In genomic region chr1:240093120-240093961, GRCh38 we compare ENCODE assay signal across 10 cellular contexts. TPM values are rescaled to one million over a fixed set of nuclear protein-coding genes. Genes with fewer than 3 reads are reported as not detected.
A peak's percentile ranks its signal among the peaks of the same experiment; 100 is the strongest.
DNase-seq lines count a peak whose midpoint lies in the region; ATAC-seq, FAIRE-seq and TF ChIP-seq lines count a peak whose summit lies in the region.
"Had no signal": no experiment of that assay in that cellular context is flagged by ENCODE, and none has a peak within 500 bp of the region (broad histone marks: within the 10 kb centered on the region; RNA-seq: fewer than 3 reads in every experiment).

No MANE protein-coding gene starts in this region.

- 2% methylated on average over 43 of the region's 65 CpGs for WGBS in K562 (ENCODE audit: insufficient coverage, low coverage, missing lambda C conversion rate)
- WGBS in tibial nerve, 2 donors = 4 to 7% methylated on average over 49 to 56 of the region's 65 CpGs

- BruUV-seq in K562 (replicated peaks; lab: Mats Ljungman, UMichigan) = no TSS peak

- DNase-seq in SHP77 (lab: John Stamatoyannopoulos, UW) (peak; percentile 29 to 40), SHP77 treated with DMSO at 0.1 percent for 48 hours (lab: John Stamatoyannopoulos, UW) (no peak), K562 (ENCODE audit: extremely low read depth in 1 of 4, low spot score in 3 of 4) (no peak), kidney (peak; percentile 70), tibial nerve (ENCODE audit: low spot score in 2 of 2) (no peak)

- no peak overlapping the region for H3K4me2 ChIP-seq in K562 (ENCODE audit: insufficient read depth, low read length)

- H3K9me3 Mint-ChIP-seq in stimulated activated memory B cell treated with anti-CD40 and anti-IgM and Interleukin-4, amounts not matched to agents 10 μg/mL and 1 μg/mL and 100 μg/mL, for 72 hours = no peaks in the 10 kb centered on the region

- H3K27me3 Mint-ChIP-seq in stimulated activated memory B cell treated with anti-CD40 and anti-IgM and Interleukin-4, amounts not matched to agents 10 μg/mL and 1 μg/mL and 100 μg/mL, for 72 hours = peaks cover 18% of the 10 kb centered on the region

- H3K9me3 ChIP-seq in K562 (replicated peaks; ENCODE audit: control insufficient read depth, insufficient read depth, low read depth, low read length) (no peaks in the 10 kb centered on the region), kidney (ENCODE audit: control insufficient read depth in 1 of 2, low read length in 2 of 2) (no peaks in the 10 kb centered on the region), tibial nerve (no peaks in the 10 kb centered on the region)

- in situ Hi-C loops in K562 (cut with MboI) = no loop called here

- H3K36me3 Mint-ChIP-seq in stimulated activated memory B cell treated with anti-CD40 and anti-IgM and Interleukin-4, amounts not matched to agents 10 μg/mL and 1 μg/mL and 100 μg/mL, for 72 hours = no peaks in the 10 kb centered on the region

- H3K36me3 ChIP-seq in K562 (ENCODE audit: control insufficient read depth, insufficient read depth, low read length) (no peaks in the 10 kb centered on the region), kidney (ENCODE audit: control insufficient read depth in 1 of 2, insufficient read depth in 2 of 2, low read length in 2 of 2) (no peaks in the 10 kb centered on the region), tibial nerve (no peaks in the 10 kb centered on the region)

- no peak for TF ChIP-seq RAD21 in K562 (CRISPR knock-in tag; conservative IDR thresholded peaks at IDR 0.05 in 1 of 2, IDR thresholded peaks at IDR 0.05 in 1 of 2)

- peak; percentile 56 for ATAC-seq in K562
- ATAC-seq in stimulated activated memory B cell treated with anti-CD40 and anti-IgM and Interleukin-4, amounts not matched to agents 10 μg/mL and 1 μg/mL and 100 μg/mL, for 72 hours = no peak
- no peak for ATAC-seq in HG02973 (IDR thresholded peaks at IDR 0.05; ENCODE audit: unreplicated experiment)
- no peak for ATAC-seq in HG03378 (IDR thresholded peaks at IDR 0.05; ENCODE audit: unreplicated experiment)

- intact Hi-C loops in K562 (cut with micrococcal nuclease) = no loop called here
- intact Hi-C loops in kidney (cut with DNase I) = no loop called here

- no peaks in the 10 kb centered on the region for H3K79me2 ChIP-seq in K562 (ENCODE audit: control insufficient read depth, insufficient read depth, low read length)

- H3K27ac ChIP-seq in K562 (ENCODE audit: extremely low read depth, low read depth, low read length) = no peak overlapping the region
- no peak overlapping the region for H3K27ac ChIP-seq in kidney (ENCODE audit: low read depth in 2 of 2, low read length in 2 of 2)
- H3K27ac ChIP-seq in tibial nerve = peak overlapping the region; percentile 50 to 87 (median 74)
- H3K27ac ChIP-seq: skin epidermis had no signal

- no peak overlapping the region for H3K27ac Mint-ChIP-seq in stimulated activated memory B cell treated with anti-CD40 and anti-IgM and Interleukin-4, amounts not matched to agents 10 μg/mL and 1 μg/mL and 100 μg/mL, for 72 hours
- H3K27ac Mint-ChIP-seq: CD14-positive monocyte had no signal

- H3K4me3 ChIP-seq in K562 (no peak overlapping the region), kidney (ENCODE audit: low read length in 2 of 2) (no peak overlapping the region), tibial nerve (peak overlapping the region; percentile 39 to 84 (median 55))

- H3K9ac ChIP-seq in K562 (ENCODE audit: insufficient read depth in 1 of 2, low read depth in 2 of 2, low read length in 2 of 2) (no peak overlapping the region; a peak in 1 of 4 replicates), kidney (ENCODE audit: low read length in 2 of 2) (no peak overlapping the region)

- TF ChIP-seq CTCF in K562 (IDR thresholded peaks at IDR 0.05 in 2 of 3, conservative IDR thresholded peaks at IDR 0.05 in 1 of 3; ENCODE audit: insufficient read depth in 2 of 3, low read depth in 1 of 3, low read length in 3 of 3) (no peak), kidney (IDR thresholded peaks at IDR 0.05; ENCODE audit: borderline replicate concordance, extremely low read depth, insufficient read depth) (no peak), tibial nerve (IDR thresholded peaks at IDR 0.05) (no peak)

- H3K4me1 ChIP-seq in K562 (replicated peaks in 1 of 2; ENCODE audit: control insufficient read depth in 2 of 2, insufficient read depth in 2 of 2, low read length in 2 of 2) (peaks cover 0 to 21% of the 10 kb centered on the region in 2 experiments; a peak in 1 of 5 replicates), kidney (ENCODE audit: control insufficient read depth in 1 of 2, insufficient read depth in 1 of 2, low read depth in 1 of 2, low read length in 2 of 2) (peaks cover 0 to 2% of the 10 kb centered on the region in 2 donors), tibial nerve (peaks cover 0 to 29% (median 0%) of the 10 kb centered on the region in 4 donors)

- no peaks in the 10 kb centered on the region for H4K20me1 ChIP-seq in K562 (replicated peaks; ENCODE audit: control insufficient read depth, insufficient read depth, low read length)

- no peaks in the 10 kb centered on the region for H3K4me1 Mint-ChIP-seq in stimulated activated memory B cell treated with anti-CD40 and anti-IgM and Interleukin-4, amounts not matched to agents 10 μg/mL and 1 μg/mL and 100 μg/mL, for 72 hours

- POLR2A ChIA-PET in K562 (lab: Yijun Ruan, JAX) = no interaction called here

- H3K9me1 ChIP-seq in K562 (ENCODE audit: control insufficient read depth, insufficient read depth, low read length) = no peaks in the 10 kb centered on the region

- TF ChIP-seq EP300 in K562 (IDR thresholded peaks at IDR 0.05; ENCODE audit: low read length) = no peak
- no peak for TF ChIP-seq EP300 in tibial nerve (IDR thresholded peaks at IDR 0.05)

- FAIRE-seq in K562 (lab: Jason Lieb, UNC) (no peak), kidney (lab: Jason Lieb, UNC) (no peak)

- no peak overlapping the region for H3K4me3 Mint-ChIP-seq in stimulated activated memory B cell treated with anti-CD40 and anti-IgM and Interleukin-4, amounts not matched to agents 10 μg/mL and 1 μg/mL and 100 μg/mL, for 72 hours

- CTCF ChIA-PET in K562 (lab: Yijun Ruan, JAX; ENCODE audit: low intra/inter-chr PET ratio) = no interaction called here

- TF ChIP-seq POLR2A in K562 (conservative IDR thresholded peaks at IDR 0.05) (no peak), tibial nerve (IDR thresholded peaks at IDR 0.05) (no peak)

- peaks cover 18 to 20% of the 10 kb centered on the region in 2 experiments for H3K27me3 ChIP-seq in K562 (ENCODE audit: control insufficient read depth in 2 of 2, insufficient read depth in 2 of 2, low read length in 2 of 2)
- H3K27me3 ChIP-seq in tibial nerve = peaks cover 0 to 49% of the 10 kb centered on the region in 2 donors

- no peak overlapping the region for H2AFZ ChIP-seq in K562 (ENCODE audit: low read depth, low read length)

TF ChIP-seq in K562, 482 proteins besides CTCF, POLR2A, EP300 and RAD21:
- no peak for TF ChIP-seq ZNF830 (CRISPR knock-in tag; IDR thresholded peaks at IDR 0.05)
- TF ChIP-seq ZNF23 (CRISPR knock-in tag; IDR thresholded peaks at IDR 0.05) = no peak
- no peak for TF ChIP-seq STAT5A (IDR thresholded peaks at IDR 0.05; ENCODE audit: borderline replicate concordance, low read length)
- no peak for TF ChIP-seq HNRNPLL (IDR thresholded peaks at IDR 0.05; ENCODE audit: low read depth, low read length, poor library complexity, severe bottlenecking)
- no peak for TF ChIP-seq ZNF324 (CRISPR knock-in tag; IDR thresholded peaks at IDR 0.05)
- TF ChIP-seq SPI1 (IDR thresholded peaks at IDR 0.05; ENCODE audit: borderline replicate concordance, low read depth, low read length) = no peak
- no peak for TF ChIP-seq ZNF174 (CRISPR knock-in tag; IDR thresholded peaks at IDR 0.05)
- TF ChIP-seq, protein P1, sequence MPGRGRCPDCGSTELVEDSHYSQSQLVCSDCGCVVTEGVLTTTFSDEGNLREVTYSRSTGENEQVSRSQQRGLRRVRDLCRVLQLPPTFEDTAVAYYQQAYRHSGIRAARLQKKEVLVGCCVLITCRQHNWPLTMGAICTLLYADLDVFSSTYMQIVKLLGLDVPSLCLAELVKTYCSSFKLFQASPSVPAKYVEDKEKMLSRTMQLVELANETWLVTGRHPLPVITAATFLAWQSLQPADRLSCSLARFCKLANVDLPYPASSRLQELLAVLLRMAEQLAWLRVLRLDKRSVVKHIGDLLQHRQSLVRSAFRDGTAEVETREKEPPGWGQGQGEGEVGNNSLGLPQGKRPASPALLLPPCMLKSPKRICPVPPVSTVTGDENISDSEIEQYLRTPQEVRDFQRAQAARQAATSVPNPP (IDR thresholded peaks at IDR 0.05; ENCODE audit: borderline replicate concordance, insufficient read depth, insufficient read length) = no peak
- no peak for TF ChIP-seq CHCHD3 (CRISPR knock-in tag; IDR thresholded peaks at IDR 0.05)

RNA-seq across cellular contexts. Expression of gene FMN2, which starts 1.7 kb away (rescaled TPM):
- total RNA-seq in K562 (2011; cell fraction: chromatin; rRNA removed; ENCODE audit: low replicate concordance) = not detected in 2 replicates
- not detected in 2 replicates for total RNA-seq in K562 (2011; cell fraction: nucleolus; rRNA removed)
- not detected in 2 replicates for total RNA-seq in K562 (2011; cell fraction: nucleoplasm; rRNA removed)
- total RNA-seq in K562 (2014; rRNA removed) (0.33 TPM in 1 of 2 replicates, not detected in the other), K562 (2014; rRNA removed; fragmentation: Illumina TruSeq; extraction: Trizol) (0.15 and 0.29 TPM in 2 replicates), K562 (2015; rRNA removed; fragmentation: Illumina TruSeq; extraction: Trizol) (0.22 TPM in 1 of 2 replicates, not detected in the other), K562 (2021) (0.16 TPM in 1 of 2 replicates, not detected in the other), kidney (0.06 TPM), tibial nerve (10 to 100 TPM; 16.7 to 24.9 (median 24.4) TPM)
- polyA plus RNA-seq in K562 (2011; rRNA removed) (not detected in 2 replicates), K562 (2014; fragmentation: Illumina TruSeq; extraction: Trizol) (0.45 and 0.48 TPM in 2 replicates), K562 (2014; fragmentation: Nextera tagmentation; extraction: Ambion mirVana) (under 1 TPM in 1 of 2 experiments, not detected in 1; 0.17 TPM), K562 (2014; rRNA removed) (0.16 and 0.40 TPM in 2 replicates), kidney (ENCODE audit: insufficient read depth, low read depth, low replicate concordance) (3.4 TPM)
- polyA plus RNA-seq in K562 (2011; cell fraction: cytosol; rRNA removed) = not detected in 2 replicates
- not detected in 2 replicates for polyA plus RNA-seq in K562 (2011; cell fraction: nucleus; rRNA removed)
- polyA plus RNA-seq in K562 (2012) = 0.20 and 0.40 TPM in 2 replicates
- polyA minus RNA-seq in K562 (2011; rRNA and poly(A)+ RNA removed) = not detected in 2 replicates
- not detected in 2 replicates for polyA minus RNA-seq in K562 (2011; cell fraction: cytosol; rRNA and poly(A)+ RNA removed)
- not detected in 2 replicates for polyA minus RNA-seq in K562 (2011; cell fraction: nucleus; rRNA and poly(A)+ RNA removed)
- polyA plus RNA-seq: CD14-positive monocyte had no signal

Comparison
In these comparisons a context has a peak if more than half of its experiments do, and no peak if none do; other contexts are left out.
1. DNase-seq: peak in SHP77 (2 of 2) and kidney (single experiment); none in SHP77 treated with DMSO at 0.1 percent for 48 hours (single experiment), K562 (0 of 4) and tibial nerve (0 of 2).
2. H3K27ac ChIP-seq: peak in tibial nerve (4 of 4); none in K562 (single experiment) and kidney (0 of 2).
3. H3K4me3 ChIP-seq: peak in tibial nerve (4 of 4); none in K562 (single experiment) and kidney (0 of 2).
4. RNA of gene FMN2, which starts 1.7 kb away (total RNA-seq): 16.7 to 24.9 TPM in tibial nerve; 0.15 to 0.33 TPM in K562 and 0.06 TPM in kidney (single experiment); every median in the first group is over 10 times any median in the second.